ENCODE assay signal across 1 cellular context in the genomic region with DNA sequence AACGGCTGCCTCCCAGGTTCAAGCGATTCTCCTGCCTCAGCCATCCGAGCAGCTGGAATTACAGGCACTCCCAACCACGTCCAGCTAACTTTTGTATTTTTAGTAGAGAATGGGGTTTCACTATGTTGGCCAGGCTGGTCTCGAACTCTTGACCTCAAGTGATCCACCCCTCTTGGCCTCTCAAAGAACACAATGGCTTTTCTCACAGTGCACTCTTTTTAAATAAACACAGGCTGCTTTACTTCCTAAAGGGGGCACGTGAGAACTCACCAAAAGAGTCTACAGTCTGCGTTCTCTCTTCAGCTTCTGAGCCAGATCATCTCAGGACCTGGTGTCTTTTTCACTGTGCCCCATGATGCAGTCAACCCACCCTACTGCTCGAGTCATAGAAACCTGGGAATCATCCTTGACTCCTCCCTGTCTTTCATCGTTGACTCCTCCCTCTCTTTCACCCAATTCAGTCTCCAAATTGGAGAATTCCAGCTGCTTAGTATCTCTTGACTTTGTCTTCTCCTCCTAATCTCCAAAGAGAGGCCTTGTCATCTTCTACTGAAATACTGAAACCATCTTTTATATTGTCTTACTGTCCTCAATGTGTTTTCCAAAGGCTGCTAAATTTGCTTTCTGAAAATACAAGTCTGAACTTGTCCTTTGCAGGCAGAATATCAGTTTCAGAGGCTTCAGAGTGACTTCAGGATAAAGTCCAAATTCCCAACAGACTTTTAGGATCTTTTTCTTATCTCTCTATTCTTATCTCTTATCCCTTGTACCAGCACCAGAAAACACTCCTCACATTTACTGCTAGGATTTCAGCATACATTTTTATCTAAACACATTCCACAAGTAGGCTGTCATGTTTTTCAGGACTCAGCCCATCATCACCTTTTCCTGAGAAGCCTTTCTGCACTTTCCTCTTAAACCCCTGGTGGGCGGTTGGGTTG.
TF ChIP-seq lines count a peak whose summit lies in the region.

No MANE protein-coding gene starts in this region.

TF ChIP-seq in GM23338, 12 proteins besides CTCF, POLR2A, EP300 and RAD21 (continued from another document):
- TF ChIP-seq, protein P1, sequence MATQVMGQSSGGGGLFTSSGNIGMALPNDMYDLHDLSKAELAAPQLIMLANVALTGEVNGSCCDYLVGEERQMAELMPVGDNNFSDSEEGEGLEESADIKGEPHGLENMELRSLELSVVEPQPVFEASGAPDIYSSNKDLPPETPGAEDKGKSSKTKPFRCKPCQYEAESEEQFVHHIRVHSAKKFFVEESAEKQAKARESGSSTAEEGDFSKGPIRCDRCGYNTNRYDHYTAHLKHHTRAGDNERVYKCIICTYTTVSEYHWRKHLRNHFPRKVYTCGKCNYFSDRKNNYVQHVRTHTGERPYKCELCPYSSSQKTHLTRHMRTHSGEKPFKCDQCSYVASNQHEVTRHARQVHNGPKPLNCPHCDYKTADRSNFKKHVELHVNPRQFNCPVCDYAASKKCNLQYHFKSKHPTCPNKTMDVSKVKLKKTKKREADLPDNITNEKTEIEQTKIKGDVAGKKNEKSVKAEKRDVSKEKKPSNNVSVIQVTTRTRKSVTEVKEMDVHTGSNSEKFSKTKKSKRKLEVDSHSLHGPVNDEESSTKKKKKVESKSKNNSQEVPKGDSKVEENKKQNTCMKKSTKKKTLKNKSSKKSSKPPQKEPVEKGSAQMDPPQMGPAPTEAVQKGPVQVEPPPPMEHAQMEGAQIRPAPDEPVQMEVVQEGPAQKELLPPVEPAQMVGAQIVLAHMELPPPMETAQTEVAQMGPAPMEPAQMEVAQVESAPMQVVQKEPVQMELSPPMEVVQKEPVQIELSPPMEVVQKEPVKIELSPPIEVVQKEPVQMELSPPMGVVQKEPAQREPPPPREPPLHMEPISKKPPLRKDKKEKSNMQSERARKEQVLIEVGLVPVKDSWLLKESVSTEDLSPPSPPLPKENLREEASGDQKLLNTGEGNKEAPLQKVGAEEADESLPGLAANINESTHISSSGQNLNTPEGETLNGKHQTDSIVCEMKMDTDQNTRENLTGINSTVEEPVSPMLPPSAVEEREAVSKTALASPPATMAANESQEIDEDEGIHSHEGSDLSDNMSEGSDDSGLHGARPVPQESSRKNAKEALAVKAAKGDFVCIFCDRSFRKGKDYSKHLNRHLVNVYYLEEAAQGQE (IDR thresholded peaks at IDR 0.05; ENCODE audit: unreplicated experiment), result no peak
- TF ChIP-seq, protein P2, sequence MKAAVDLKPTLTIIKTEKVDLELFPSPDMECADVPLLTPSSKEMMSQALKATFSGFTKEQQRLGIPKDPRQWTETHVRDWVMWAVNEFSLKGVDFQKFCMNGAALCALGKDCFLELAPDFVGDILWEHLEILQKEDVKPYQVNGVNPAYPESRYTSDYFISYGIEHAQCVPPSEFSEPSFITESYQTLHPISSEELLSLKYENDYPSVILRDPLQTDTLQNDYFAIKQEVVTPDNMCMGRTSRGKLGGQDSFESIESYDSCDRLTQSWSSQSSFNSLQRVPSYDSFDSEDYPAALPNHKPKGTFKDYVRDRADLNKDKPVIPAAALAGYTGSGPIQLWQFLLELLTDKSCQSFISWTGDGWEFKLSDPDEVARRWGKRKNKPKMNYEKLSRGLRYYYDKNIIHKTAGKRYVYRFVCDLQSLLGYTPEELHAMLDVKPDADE (IDR thresholded peaks at IDR 0.05), result no peak
- no peak for TF ChIP-seq NANOG (IDR thresholded peaks at IDR 0.05; ENCODE audit: borderline replicate concordance)
- no peak for TF ChIP-seq EZH2phosphoT487 (IDR thresholded peaks at IDR 0.05; ENCODE audit: unreplicated experiment)
